ENCODE assay signal across 25 cellular contexts in the genomic region with DNA sequence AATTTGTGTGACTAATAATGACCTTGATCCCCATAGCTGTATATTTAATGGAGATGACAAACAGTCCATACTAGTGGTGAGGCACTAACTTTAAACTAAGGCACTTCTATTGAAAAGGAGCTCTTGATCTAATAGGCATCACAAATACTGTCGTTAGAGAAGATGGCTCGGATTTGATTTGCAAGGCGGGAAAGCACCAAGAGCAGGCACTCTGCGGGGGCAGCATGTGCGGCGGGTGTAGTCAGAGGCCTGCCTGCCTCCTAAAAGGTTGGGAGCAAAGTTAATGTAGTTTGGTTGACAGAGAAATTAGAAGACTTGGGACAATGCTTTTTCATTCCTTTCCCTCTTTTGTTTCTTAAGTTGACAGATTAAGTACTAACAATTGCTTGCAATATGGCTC.
"Had no signal": no experiment of that assay in that cellular context is flagged by ENCODE, and none has a peak within 500 bp of the region (broad histone marks: within the 10 kb centered on the region; RNA-seq: fewer than 3 reads in every experiment).

No MANE protein-coding gene starts in this region.

- H3K36me3 ChIP-seq: adrenal gland had no signal

- H3K4me1 ChIP-seq: adrenal gland had no signal

- H3K27ac ChIP-seq: adrenal gland, SK-N-MC, VCaP had no signal

- DNase-seq: activated CD4-positive, alpha-beta T cell treated with anti-CD3 and anti-CD28 coated beads for 36 hours; activated CD8-positive, alpha-beta memory T cell treated with anti-CD3 and anti-CD28 coated beads, Interleukin-2, amount 50 U/mL, for 4 hours; activated CD8-positive, alpha-beta T cell treated with anti-CD3 and anti-CD28 coated beads for 36 hours; activated gamma-delta T cell treated with Interleukin-2 at 50 U/mL for 16 hours; activated naive CD4-positive, alpha-beta T cell treated with anti-CD3 and anti-CD28 coated beads, Interleukin-2, amount 10 ng/mL, durations not matched to agents 7 days and 5 days; activated naive CD8-positive, alpha-beta T cell treated with anti-CD3 and anti-CD28 coated beads for 36 hours; activated T-cell treated with anti-CD3 and anti-CD28 coated beads, Interleukin-2, amount 50 U/mL, for 72 hours; adrenal gland; anterior cingulate cortex; cerebellar nuclear complex; Karpas-422; MM.1S; NCI-H1105; NCI-H1436; NCI-H1694 treated with DMSO at 0.1 percent for 48 hours; NCI-H2029 treated with DMSO at 0.1 percent for 48 hours; NCI-H446; NCI-H524; OCI-M1; RPMI8226; T-helper 1 cell had no signal

- H3K9me3 ChIP-seq: adrenal gland had no signal

- H3K4me3 ChIP-seq: adrenal gland, SK-N-MC had no signal

- H3K27me3 ChIP-seq: adrenal gland had no signal

- ATAC-seq: activated CD4-positive, alpha-beta T cell treated with anti-CD3 and anti-CD28 coated beads for 36 hours; activated CD8-positive, alpha-beta T cell treated with anti-CD3 and anti-CD28 coated beads for 36 hours; activated T-cell treated with anti-CD3 and anti-CD28 coated beads, Interleukin-2, amount 50 U/mL, for 72 hours; Panc1; Right ventricle myocardium inferior had no signal
